In genomic region chr12:6970096-6970527, GRCh38 we compare ENCODE assay signal across 6 cellular contexts.
DNase-seq lines count a peak whose midpoint lies in the region; ATAC-seq and TF ChIP-seq lines count a peak whose summit lies in the region.

No MANE protein-coding gene starts in this region.

- peaks cover 57% of the 10 kb centered on the region for H3K36me3 Mint-ChIP-seq in effector memory CD8-positive, alpha-beta T cell (ENCODE audit: insufficient read depth)

- H3K36me3 ChIP-seq in GM06990 (ENCODE audit: control insufficient read depth, insufficient read depth, low read length) = peaks cover 36% of the 10 kb centered on the region

- DNase-seq in GM06990 (ENCODE audit: extremely low read depth, insufficient read length) (no peak), skeletal muscle cell (ENCODE audit: low read depth) (no peak)
- no peak for DNase-seq in effector memory CD8-positive, alpha-beta T cell

- H3K27me3 ChIP-seq in GM06990 (replicated peaks; ENCODE audit: control insufficient read depth, insufficient read depth, low read length) = no peaks in the 10 kb centered on the region

- no peak for TF ChIP-seq CTCF in GM06990 (IDR thresholded peaks at IDR 0.05; ENCODE audit: insufficient read depth, low read length, poor library complexity, severe bottlenecking)

- H3K4me3 Mint-ChIP-seq in effector memory CD8-positive, alpha-beta T cell = peak overlapping the region; percentile 93 to 98

- peak overlapping the region; percentile 94 for H3K27ac Mint-ChIP-seq in effector memory CD8-positive, alpha-beta T cell

- no peaks in the 10 kb centered on the region for H3K27me3 Mint-ChIP-seq in effector memory CD8-positive, alpha-beta T cell

- H3K4me3 ChIP-seq in GM06990 (replicated peaks; ENCODE audit: low read depth, low read length) = peak overlapping the region; percentile 97
- H3K4me3 ChIP-seq in skeletal muscle cell (ENCODE audit: low read depth, low read length) = peak overlapping the region; percentile 99

- H3K9me3 Mint-ChIP-seq in effector memory CD8-positive, alpha-beta T cell = no peaks in the 10 kb centered on the region

- peaks cover 26 to 27% of the 10 kb centered on the region in 2 donors for H3K4me1 Mint-ChIP-seq in effector memory CD8-positive, alpha-beta T cell (ENCODE audit: low read depth in 2 of 2)

- ATAC-seq in HG03571 (IDR thresholded peaks at IDR 0.05; ENCODE audit: unreplicated experiment) = peak; percentile 33
- ATAC-seq in effector memory CD8-positive, alpha-beta T cell (replicated peaks) = peak; percentile 3
- ATAC-seq in HG02798 (IDR thresholded peaks at IDR 0.05; ENCODE audit: poor library complexity, unreplicated experiment) = no peak
- ATAC-seq in GM21390 (IDR thresholded peaks at IDR 0.05; ENCODE audit: unreplicated experiment) = no peak

Comparison
In these comparisons a context has a peak if more than half of its experiments do, and no peak if none do; other contexts are left out.
1. ATAC-seq: peak in HG03571 (single experiment) and effector memory CD8-positive, alpha-beta T cell (single experiment); none in HG02798 (single experiment) and GM21390 (single experiment).